ENCODE assay signal across 1 cellular context in genomic region chr7:151091431-151091830, GRCh38.
TF ChIP-seq lines count a peak whose summit lies in the region.

No MANE protein-coding gene starts in this region.

TF ChIP-seq in K562, 482 proteins besides CTCF, POLR2A, EP300 and RAD21 (continued from another document and continues in another):
- TF ChIP-seq GTF2F1 (IDR thresholded peaks at IDR 0.05; ENCODE audit: low read depth, low read length) (no peak), RBM17 (IDR thresholded peaks at IDR 0.05; ENCODE audit: borderline replicate concordance, low read depth, low read length) (no peak), BRCA1 (IDR thresholded peaks at IDR 0.05) (no peak), BRCA1 (CRISPR knock-in tag; IDR thresholded peaks at IDR 0.05) (no peak), ZNF778 (CRISPR knock-in tag; IDR thresholded peaks at IDR 0.05) (no peak), CHD1 (IDR thresholded peaks at IDR 0.05; ENCODE audit: low read length) (no peak), KLF13 (tag; IDR thresholded peaks at IDR 0.05; ENCODE audit: borderline replicate concordance, low read depth) (no peak), ZNF324 (CRISPR knock-in tag; IDR thresholded peaks at IDR 0.05) (no peak), HMG20A (CRISPR knock-in tag; conservative IDR thresholded peaks at IDR 0.05) (no peak), CBFB (CRISPR knock-in tag; IDR thresholded peaks at IDR 0.05) (0 out of 2 replicates have a peak, but pooled peaks have one; percentile 27), PML (IDR thresholded peaks at IDR 0.05; ENCODE audit: low read length) (no peak), ZFPM2 (CRISPR knock-in tag; IDR thresholded peaks at IDR 0.05) (no peak), BCL6 (CRISPR knock-in tag; IDR thresholded peaks at IDR 0.05) (no peak), C11orf30 (IDR thresholded peaks at IDR 0.05; ENCODE audit: low read depth) (no peak), NCOA6 (IDR thresholded peaks at IDR 0.05) (no peak), ZNF583 (CRISPR knock-in tag; IDR thresholded peaks at IDR 0.05) (no peak), PPARD (CRISPR knock-in tag; IDR thresholded peaks at IDR 0.05) (no peak), CC2D1A (IDR thresholded peaks at IDR 0.05) (no peak), MCM5 (IDR thresholded peaks at IDR 0.05; ENCODE audit: low read depth) (no peak), PHTF2 (CRISPR knock-in tag; IDR thresholded peaks at IDR 0.05) (no peak), RBM22 (IDR thresholded peaks at IDR 0.05; ENCODE audit: low read depth, low read length, poor library complexity, severe bottlenecking) (no peak), HMGN3 (IDR thresholded peaks at IDR 0.05; ENCODE audit: borderline replicate concordance, extremely low read depth, insufficient read length, low read depth, low read length) (no peak), ZNF121 (CRISPR knock-in tag; conservative IDR thresholded peaks at IDR 0.05) (no peak), EHMT2 (IDR thresholded peaks at IDR 0.05) (no peak), HMBOX1 (IDR thresholded peaks at IDR 0.05) (no peak), TAL1 (IDR thresholded peaks at IDR 0.05) (peak; percentile 12; the same call in 1 of the 2 replicates), TFAM (CRISPR knock-in tag; conservative IDR thresholded peaks at IDR 0.05) (no peak), GTF2E2 (tag; IDR thresholded peaks at IDR 0.05) (no peak), HNRNPLL (IDR thresholded peaks at IDR 0.05; ENCODE audit: low read depth, low read length, poor library complexity, severe bottlenecking) (no peak), FOXA3 (CRISPR knock-in tag; conservative IDR thresholded peaks at IDR 0.05 in 1 of 2, IDR thresholded peaks at IDR 0.05 in 1 of 2) (no peak), MCM3 (IDR thresholded peaks at IDR 0.05) (no peak), HCFC1 (IDR thresholded peaks at IDR 0.05; ENCODE audit: low read depth, low read length) (peak; percentile 42; the same call in 1 of the 2 replicates), ETV6 (IDR thresholded peaks at IDR 0.05; ENCODE audit: borderline replicate concordance in 1 of 2, low read depth in 2 of 2, low read length in 1 of 2) (no peak), ETV6 (CRISPR knock-in tag; IDR thresholded peaks at IDR 0.05; ENCODE audit: borderline replicate concordance) (no peak), CEBPB (tag; IDR thresholded peaks at IDR 0.05) (peak; percentile 54), RFX5 (IDR thresholded peaks at IDR 0.05; ENCODE audit: low read depth, low read length) (no peak), YBX1 (IDR thresholded peaks at IDR 0.05) (no peak), BACH1 (tag; IDR thresholded peaks at IDR 0.05) (no peak), ZNF232 (CRISPR knock-in tag; IDR thresholded peaks at IDR 0.05) (0 out of 2 replicates have a peak, but pooled peaks have one; percentile 47), BDP1 (IDR thresholded peaks at IDR 0.05; ENCODE audit: insufficient read depth, insufficient read length) (no peak), KDM1A (IDR thresholded peaks at IDR 0.05) (peak; percentile 55 to 73; a peak in 3 of 4 replicates), JUND (IDR thresholded peaks at IDR 0.05; ENCODE audit: borderline replicate concordance, low read depth, low read length) (0 out of 2 replicates have a peak, but pooled peaks have one; percentile 13), JUND (tag; IDR thresholded peaks at IDR 0.05; ENCODE audit: borderline replicate concordance, low read depth, low read length) (no peak), NR2C1 (IDR thresholded peaks at IDR 0.05) (peak; percentile 92), NR2C1 (tag; IDR thresholded peaks at IDR 0.05) (peak; percentile 96), BRD9 (IDR thresholded peaks at IDR 0.05; ENCODE audit: low read depth, partially characterized antibody) (no peak), ZNF165 (CRISPR knock-in tag; IDR thresholded peaks at IDR 0.05; ENCODE audit: borderline replicate concordance) (no peak), NEUROD1 (IDR thresholded peaks at IDR 0.05; ENCODE audit: borderline replicate concordance, low read depth, low read length, partially characterized antibody) (no peak), EZH2 (IDR thresholded peaks at IDR 0.05; ENCODE audit: borderline replicate concordance, low read depth, low read length) (no peak), SAFB2 (IDR thresholded peaks at IDR 0.05; ENCODE audit: borderline replicate concordance, low read depth, low read length, severe bottlenecking) (no peak), ZBTB43 (CRISPR knock-in tag; IDR thresholded peaks at IDR 0.05) (peak; percentile 71; the same call in 1 of the 2 replicates), ELF1 (tag; IDR thresholded peaks at IDR 0.05) (no peak), TFE3 (CRISPR knock-in tag; IDR thresholded peaks at IDR 0.05) (no peak), SMAD4 (CRISPR knock-in tag; conservative IDR thresholded peaks at IDR 0.05) (peak; percentile 50; the same call in 1 of the 2 replicates)
- TF ChIP-seq, protein P1, sequence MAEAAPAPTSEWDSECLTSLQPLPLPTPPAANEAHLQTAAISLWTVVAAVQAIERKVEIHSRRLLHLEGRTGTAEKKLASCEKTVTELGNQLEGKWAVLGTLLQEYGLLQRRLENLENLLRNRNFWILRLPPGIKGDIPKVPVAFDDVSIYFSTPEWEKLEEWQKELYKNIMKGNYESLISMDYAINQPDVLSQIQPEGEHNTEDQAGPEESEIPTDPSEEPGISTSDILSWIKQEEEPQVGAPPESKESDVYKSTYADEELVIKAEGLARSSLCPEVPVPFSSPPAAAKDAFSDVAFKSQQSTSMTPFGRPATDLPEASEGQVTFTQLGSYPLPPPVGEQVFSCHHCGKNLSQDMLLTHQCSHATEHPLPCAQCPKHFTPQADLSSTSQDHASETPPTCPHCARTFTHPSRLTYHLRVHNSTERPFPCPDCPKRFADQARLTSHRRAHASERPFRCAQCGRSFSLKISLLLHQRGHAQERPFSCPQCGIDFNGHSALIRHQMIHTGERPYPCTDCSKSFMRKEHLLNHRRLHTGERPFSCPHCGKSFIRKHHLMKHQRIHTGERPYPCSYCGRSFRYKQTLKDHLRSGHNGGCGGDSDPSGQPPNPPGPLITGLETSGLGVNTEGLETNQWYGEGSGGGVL (CRISPR knock-in tag; IDR thresholded peaks at IDR 0.05), result no peak
- TF ChIP-seq, protein P2, sequence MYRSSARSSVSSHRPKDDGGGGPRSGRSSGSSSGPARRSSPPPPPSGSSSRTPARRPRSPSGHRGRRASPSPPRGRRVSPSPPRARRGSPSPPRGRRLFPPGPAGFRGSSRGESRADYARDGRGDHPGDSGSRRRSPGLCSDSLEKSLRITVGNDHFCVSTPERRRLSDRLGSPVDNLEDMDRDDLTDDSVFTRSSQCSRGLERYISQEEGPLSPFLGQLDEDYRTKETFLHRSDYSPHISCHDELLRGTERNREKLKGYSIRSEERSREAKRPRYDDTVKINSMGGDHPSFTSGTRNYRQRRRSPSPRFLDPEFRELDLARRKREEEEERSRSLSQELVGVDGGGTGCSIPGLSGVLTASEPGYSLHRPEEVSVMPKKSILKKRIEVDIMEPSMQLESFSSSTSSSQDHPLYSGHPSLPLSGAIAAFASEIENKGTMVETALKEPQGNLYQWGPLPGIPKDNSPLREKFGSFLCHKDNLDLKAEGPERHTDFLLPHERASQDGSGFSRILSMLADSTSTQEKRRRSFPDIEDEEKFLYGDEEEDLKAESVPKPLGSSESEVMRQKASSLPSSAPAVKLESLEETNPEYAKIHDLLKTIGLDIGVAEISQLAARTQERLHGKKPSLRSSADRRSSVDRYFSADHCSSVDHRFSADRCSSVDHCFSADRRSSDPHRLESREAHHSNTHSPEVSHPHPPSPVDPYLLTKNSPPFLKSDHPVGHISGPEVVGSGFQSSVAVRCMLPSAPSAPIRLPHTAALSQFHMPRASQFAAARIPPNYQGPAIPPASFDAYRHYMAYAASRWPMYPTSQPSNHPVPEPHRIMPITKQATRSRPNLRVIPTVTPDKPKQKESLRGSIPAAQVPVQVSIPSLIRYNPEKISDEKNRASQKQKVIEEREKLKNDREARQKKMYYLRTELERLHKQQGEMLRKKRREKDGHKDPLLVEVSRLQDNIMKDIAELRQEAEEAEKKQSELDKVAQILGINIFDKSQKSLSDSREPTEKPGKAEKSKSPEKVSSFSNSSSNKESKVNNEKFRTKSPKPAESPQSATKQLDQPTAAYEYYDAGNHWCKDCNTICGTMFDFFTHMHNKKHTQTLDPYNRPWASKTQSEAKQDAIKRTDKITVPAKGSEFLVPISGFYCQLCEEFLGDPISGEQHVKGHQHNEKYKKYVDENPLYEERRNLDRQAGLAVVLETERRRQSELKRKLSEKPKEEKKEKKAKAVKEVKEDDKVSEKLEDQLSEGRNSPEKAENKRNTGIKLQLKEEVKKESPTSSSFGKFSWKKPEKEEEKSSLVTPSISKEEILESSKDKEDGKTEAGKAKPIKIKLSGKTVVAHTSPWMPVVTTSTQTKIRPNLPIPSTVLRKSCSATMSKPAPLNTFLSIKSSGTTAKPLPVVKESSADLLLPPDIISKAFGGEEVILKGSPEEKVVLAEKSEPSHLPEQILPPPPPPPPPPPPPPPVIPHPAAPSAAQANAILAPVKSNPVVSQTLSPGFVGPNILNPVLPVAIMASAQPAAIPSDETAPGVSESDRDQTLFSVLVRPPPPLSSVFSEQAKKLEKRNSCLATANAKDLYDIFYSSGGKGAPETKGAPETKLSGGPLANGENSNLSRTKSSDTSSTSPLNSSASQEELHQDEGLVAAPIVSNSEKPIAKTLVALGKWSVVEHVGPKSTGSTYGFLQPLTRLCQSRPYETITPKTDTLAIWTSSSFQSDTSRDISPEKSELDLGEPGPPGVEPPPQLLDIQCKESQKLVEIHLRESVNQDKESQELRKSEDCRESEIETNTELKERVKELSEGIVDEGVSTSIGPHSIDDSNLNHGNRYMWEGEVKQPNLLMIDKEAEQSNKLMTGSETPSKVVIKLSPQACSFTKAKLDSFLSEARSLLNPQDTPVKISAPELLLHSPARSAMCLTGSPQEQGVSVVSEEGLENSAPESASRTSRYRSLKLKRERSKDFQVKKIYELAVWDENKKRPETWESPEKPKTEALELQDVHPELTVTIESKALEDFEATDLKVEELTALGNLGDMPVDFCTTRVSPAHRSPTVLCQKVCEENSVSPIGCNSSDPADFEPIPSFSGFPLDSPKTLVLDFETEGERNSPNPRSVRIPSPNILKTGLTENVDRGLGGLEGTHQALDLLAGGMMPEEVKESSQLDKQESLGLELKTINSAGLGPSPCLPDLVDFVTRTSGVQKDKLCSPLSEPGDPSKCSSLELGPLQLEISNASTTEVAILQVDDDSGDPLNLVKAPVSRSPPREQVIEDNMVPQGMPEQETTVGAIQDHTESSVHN (IDR thresholded peaks at IDR 0.05; ENCODE audit: borderline replicate concordance in 1 of 2, low read depth in 1 of 2), result no peak
- TF ChIP-seq, protein P3, sequence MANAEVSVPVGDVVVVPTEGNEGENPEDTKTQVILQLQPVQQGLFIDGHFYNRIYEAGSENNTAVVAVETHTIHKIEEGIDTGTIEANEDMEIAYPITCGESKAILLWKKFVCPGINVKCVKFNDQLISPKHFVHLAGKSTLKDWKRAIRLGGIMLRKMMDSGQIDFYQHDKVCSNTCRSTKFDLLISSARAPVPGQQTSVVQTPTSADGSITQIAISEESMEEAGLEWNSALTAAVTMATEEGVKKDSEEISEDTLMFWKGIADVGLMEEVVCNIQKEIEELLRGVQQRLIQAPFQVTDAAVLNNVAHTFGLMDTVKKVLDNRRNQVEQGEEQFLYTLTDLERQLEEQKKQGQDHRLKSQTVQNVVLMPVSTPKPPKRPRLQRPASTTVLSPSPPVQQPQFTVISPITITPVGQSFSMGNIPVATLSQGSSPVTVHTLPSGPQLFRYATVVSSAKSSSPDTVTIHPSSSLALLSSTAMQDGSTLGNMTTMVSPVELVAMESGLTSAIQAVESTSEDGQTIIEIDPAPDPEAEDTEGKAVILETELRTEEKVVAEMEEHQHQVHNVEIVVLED (CRISPR knock-in tag; IDR thresholded peaks at IDR 0.05), result no peak
- TF ChIP-seq, protein P4, sequence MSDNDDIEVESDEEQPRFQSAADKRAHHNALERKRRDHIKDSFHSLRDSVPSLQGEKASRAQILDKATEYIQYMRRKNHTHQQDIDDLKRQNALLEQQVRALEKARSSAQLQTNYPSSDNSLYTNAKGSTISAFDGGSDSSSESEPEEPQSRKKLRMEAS (CRISPR knock-in tag; IDR thresholded peaks at IDR 0.05), result peak; percentile 50
